8 cellular contexts compared by ENCODE assay signal in the genomic region with DNA sequence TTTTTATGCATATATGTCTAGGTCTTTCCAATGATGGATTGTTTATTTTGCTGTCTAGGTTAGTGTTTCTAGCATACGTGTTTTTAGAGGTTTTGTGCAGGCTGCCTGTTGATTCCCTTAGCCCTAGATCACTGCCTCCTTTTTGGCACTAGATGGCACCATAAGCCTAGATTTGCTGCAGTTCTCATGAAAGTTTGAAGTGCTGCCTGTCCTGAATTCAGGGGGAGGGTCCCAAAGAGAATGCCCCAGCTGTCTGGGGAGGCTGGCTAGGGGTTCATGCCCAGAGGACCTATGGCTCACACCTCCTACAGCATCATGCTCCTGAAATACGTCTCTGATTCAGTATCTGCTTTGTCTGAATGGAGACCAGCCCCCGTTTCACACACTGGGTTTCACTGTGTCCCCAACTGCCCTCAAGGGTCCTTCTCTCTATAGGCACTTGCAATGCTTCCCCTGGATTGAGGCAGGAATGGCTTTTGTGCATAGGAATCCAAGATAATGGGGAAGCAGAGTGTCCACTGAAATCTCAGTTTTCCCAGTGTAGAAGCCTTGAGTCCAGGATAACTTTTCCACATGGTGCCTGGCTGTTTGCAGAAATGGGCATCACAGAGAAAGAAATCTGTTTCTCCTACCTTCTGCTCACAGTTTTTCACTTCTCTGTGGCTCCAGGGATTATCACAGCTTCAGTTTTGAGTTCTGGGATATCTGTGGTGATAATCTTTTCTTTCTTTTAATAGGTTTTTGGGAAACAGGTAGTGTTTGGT. TPM values are rescaled to one million over a fixed set of nuclear protein-coding genes. Genes with fewer than 3 reads are reported as not detected.
DNase-seq lines count a peak whose midpoint lies in the region; ATAC-seq lines count a peak whose summit lies in the region.

No MANE protein-coding gene starts in this region.

- DNase-seq in ELR (ENCODE audit: low read depth) = peak; percentile 72
- DNase-seq in LoVo (ENCODE audit: low spot score) = peak; percentile 78
- DNase-seq in SHP77 (lab: John Stamatoyannopoulos, UW) = peak; percentile 46 to 73
- DNase-seq in activated gamma-delta T cell treated with anti-CD3 and anti-CD28 coated beads, Interleukin-2, amount 50 U/mL, for 16 hours (ENCODE audit: low read depth) = peak; percentile 22
- no peak for DNase-seq in Right ventricle myocardium superior
- DNase-seq in renal cortical epithelial cell (ENCODE audit: low read depth) = peak; percentile 63

- intact Hi-C loops in Right ventricle myocardium superior (cut with DNase I) = loop anchor here (2.0 to 10.0 kb wide), 2 partner anchors 157 to 853 kb away; no protein-coding TSS in a partner anchor

- ATAC-seq in Right ventricle myocardium superior (ENCODE audit: poor library complexity) = peak; percentile 84
- no peak for ATAC-seq in HG03565 (IDR thresholded peaks at IDR 0.05; ENCODE audit: unreplicated experiment)
- no peak for ATAC-seq in GM18520 (IDR thresholded peaks at IDR 0.05; ENCODE audit: unreplicated experiment)

RNA-seq across cellular contexts. Expression of a gene that starts 14.2 kb away (rescaled TPM):
- 98.9 TPM for total RNA-seq in Right ventricle myocardium superior
- 151 and 438 TPM in 2 replicates for total RNA-seq in renal cortical epithelial cell
